In genomic region chr6:155185544-155185943, GRCh38 we compare ENCODE assay signal across 12 cellular contexts.
DNase-seq lines count a peak whose midpoint lies in the region; ATAC-seq and TF ChIP-seq lines count a peak whose summit lies in the region.
"Had no signal": no experiment of that assay in that cellular context is flagged by ENCODE, and none has a peak within 500 bp of the region (broad histone marks: within the 10 kb centered on the region; RNA-seq: fewer than 3 reads in every experiment).

No MANE protein-coding gene starts in this region.

- no peak for ATAC-seq in HG03354 (IDR thresholded peaks at IDR 0.05; ENCODE audit: poor library complexity, severe bottlenecking, unreplicated experiment)

- H3K9me3 ChIP-seq in WERI-Rb-1 (ENCODE audit: severe bottlenecking) (no peaks in the 10 kb centered on the region), MG63 (no peaks in the 10 kb centered on the region)
- H3K9me3 ChIP-seq: neutrophil, upper lobe of left lung had no signal

- H3K27ac ChIP-seq in WERI-Rb-1, result no peak overlapping the region
- H3K27ac ChIP-seq: neutrophil, SK-N-MC, upper lobe of left lung had no signal

- no peak overlapping the region for H3K4me3 ChIP-seq in WERI-Rb-1 (ENCODE audit: low read depth, low read length)
- H3K4me3 ChIP-seq in MG63, result no peak overlapping the region
- H3K4me3 ChIP-seq: dorsolateral prefrontal cortex, SK-N-MC, upper lobe of left lung had no signal

- peaks cover 59% of the 10 kb centered on the region for H3K36me3 ChIP-seq in WERI-Rb-1
- no peaks in the 10 kb centered on the region for H3K36me3 ChIP-seq in MG63
- H3K36me3 ChIP-seq: neutrophil, upper lobe of left lung had no signal

- TF ChIP-seq CTCF in WERI-Rb-1 (IDR thresholded peaks at IDR 0.05; ENCODE audit: low read depth, low read length), result no peak

- H3K27me3 ChIP-seq in WERI-Rb-1 (ENCODE audit: insufficient read depth, low read depth, severe bottlenecking) (no peaks in the 10 kb centered on the region), MG63 (no peaks in the 10 kb centered on the region)
- H3K27me3 ChIP-seq: dorsolateral prefrontal cortex, neutrophil, upper lobe of left lung had no signal

- DNase-seq in stimulated activated CD4-positive, alpha-beta T cell treated with anti-CD3 and anti-CD28 coated beads, Interleukin-12 subunit alpha, Interleukin-12 subunit beta, amount 100 ng/mL, for 4 hours, result peak; percentile 19
- DNase-seq in stimulated activated CD4-positive, alpha-beta T cell treated with anti-CD3 and anti-CD28 coated beads, Interleukin-2, amount 100 ng/mL, for 48 hours, result no peak
- DNase-seq in WERI-Rb-1, result peak; percentile 34
- peak; percentile 99 for DNase-seq in islet precursor cell
- no peak for DNase-seq in MG63
- DNase-seq in hypothalamus (lab: John Stamatoyannopoulos, UW), result no peak
- DNase-seq in HuH-7.5 (ENCODE audit: low spot score), result no peak
- DNase-seq: dorsolateral prefrontal cortex, upper lobe of left lung had no signal

Comparison
In these comparisons a context has a peak if more than half of its experiments do, and no peak if none do; other contexts are left out.
1. DNase-seq: peak in stimulated activated CD4-positive, alpha-beta T cell treated with anti-CD3 and anti-CD28 coated beads, Interleukin-12 subunit alpha, Interleukin-12 subunit beta, amount 100 ng/mL, for 4 hours (single experiment), WERI-Rb-1 (single experiment) and islet precursor cell (single experiment); none in stimulated activated CD4-positive, alpha-beta T cell treated with anti-CD3 and anti-CD28 coated beads, Interleukin-2, amount 100 ng/mL, for 48 hours (0 of 2), MG63 (single experiment), hypothalamus (0 of 51) and HuH-7.5 (single experiment).